14 cellular contexts compared by ENCODE assay signal in genomic region chr9:15743512-15743911, GRCh38.
A peak's percentile ranks its signal among the peaks of the same experiment; 100 is the strongest.
DNase-seq lines count a peak whose midpoint lies in the region; ATAC-seq and TF ChIP-seq lines count a peak whose summit lies in the region.
"Had no signal": no experiment of that assay in that cellular context is flagged by ENCODE, and none has a peak within 500 bp of the region (broad histone marks: within the 10 kb centered on the region; RNA-seq: fewer than 3 reads in every experiment).

No MANE protein-coding gene starts in this region.

- no peaks in the 10 kb centered on the region for H3K4me1 ChIP-seq in stomach
- H3K4me1 ChIP-seq: testis had no signal

- TF ChIP-seq POLR2A in stomach (IDR thresholded peaks at IDR 0.05) = no peak

- TF ChIP-seq CTCF in stomach (IDR thresholded peaks at IDR 0.05) = no peak

- CTCF ChIA-PET in HEK293T (lab: Yijun Ruan, JAX) = no interaction called here

- peaks cover 0 to 18% (median 12%) of the 10 kb centered on the region in 4 donors for H3K36me3 ChIP-seq in stomach

- DNase-seq in activated CD4-positive, alpha-beta T cell treated with anti-CD3 and anti-CD28 coated beads, Interleukin-2, amount 50 U/mL, for 4 hours = no peak
- no peak for DNase-seq in stomach
- DNase-seq in HEK293T (ENCODE audit: extremely low spot score) = no peak
- DNase-seq: activated CD4-positive, alpha-beta T cell treated with anti-CD3 and anti-CD28 coated beads for 1 hour; aorta; CD4-positive, alpha-beta memory T cell; nucleus accumbens; PC-9; T-cell; testis had no signal

- 88 to 96% (median 92%) methylated on average over 1 of the region's 1 CpG for WGBS in stomach, 5 donors

- H3K27me3 ChIP-seq in stomach = no peaks in the 10 kb centered on the region
- H3K27me3 ChIP-seq: testis had no signal

- no peaks in the 10 kb centered on the region for H3K9me3 ChIP-seq in stomach
- H3K9me3 ChIP-seq: testis had no signal

- intact Hi-C loops in stomach (cut with DNase I; ENCODE audit: low total_unique reads) = no loop called here

- no peak overlapping the region for H3K27ac ChIP-seq in stomach
- H3K27ac ChIP-seq: PC-9, testis had no signal

- no peak for TF ChIP-seq EP300 in stomach (IDR thresholded peaks at IDR 0.05)

- POLR2A ChIA-PET in HEK293T (lab: Yijun Ruan, JAX) = no interaction called here

- H3K4me3 ChIP-seq in stomach = no peak overlapping the region
- H3K4me3 ChIP-seq: PC-9, testis had no signal

- ATAC-seq in GM19035 (IDR thresholded peaks at IDR 0.05; ENCODE audit: unreplicated experiment) = peak; percentile 93
- peak; percentile 95 for ATAC-seq in GM21723 (IDR thresholded peaks at IDR 0.05; ENCODE audit: unreplicated experiment)
- ATAC-seq in HG03108 (IDR thresholded peaks at IDR 0.05; ENCODE audit: unreplicated experiment) = peak; percentile 89
- no peak for ATAC-seq in HG02759 (IDR thresholded peaks at IDR 0.05; ENCODE audit: unreplicated experiment)
- ATAC-seq: T-cell had no signal

TF ChIP-seq in HEK293T, 16 proteins besides CTCF, POLR2A, EP300 and RAD21:
- TF ChIP-seq FOXK2 (IDR thresholded peaks at IDR 0.05) (no peak), FOXM1 (IDR thresholded peaks at IDR 0.05; ENCODE audit: borderline replicate concordance) (no peak), ELF4 (IDR thresholded peaks at IDR 0.05) (no peak), CTBP1 (IDR thresholded peaks at IDR 0.05; ENCODE audit: borderline replicate concordance) (no peak), SUZ12 (IDR thresholded peaks at IDR 0.05) (no peak), L3MBTL2 (conservative IDR thresholded peaks at IDR 0.05) (no peak), SP1 (IDR thresholded peaks at IDR 0.05) (no peak), PKNOX1 (IDR thresholded peaks at IDR 0.05) (no peak), ARNT (IDR thresholded peaks at IDR 0.05) (no peak), ZNF384 (IDR thresholded peaks at IDR 0.05) (no peak), LEF1 (IDR thresholded peaks at IDR 0.05; ENCODE audit: borderline replicate concordance) (no peak), HDGF (IDR thresholded peaks at IDR 0.05; ENCODE audit: borderline replicate concordance) (no peak), FOXA1 (IDR thresholded peaks at IDR 0.05) (no peak), TARDBP (IDR thresholded peaks at IDR 0.05) (no peak), BHLHE40 (IDR thresholded peaks at IDR 0.05; ENCODE audit: borderline replicate concordance) (no peak)
